In genomic region chr14:104665092-104665662, GRCh38 we compare ENCODE assay signal across 1 cellular context.
TF ChIP-seq lines count a peak whose summit lies in the region.

No MANE protein-coding gene starts in this region.

TF ChIP-seq in HepG2, 621 proteins besides CTCF, POLR2A, EP300 and RAD21 (continued from another document):
- TF ChIP-seq ZSCAN31 (CRISPR knock-in tag; IDR thresholded peaks at IDR 0.05; ENCODE audit: low read depth), result no peak
- no peak for TF ChIP-seq ZNF615 (CRISPR knock-in tag; IDR thresholded peaks at IDR 0.05; ENCODE audit: borderline replicate concordance)
- TF ChIP-seq XBP1 (CRISPR knock-in tag; IDR thresholded peaks at IDR 0.05), result no peak
- no peak for TF ChIP-seq ZBTB20 (CRISPR knock-in tag; IDR thresholded peaks at IDR 0.05; ENCODE audit: borderline replicate concordance, low read depth)
- no peak for TF ChIP-seq ZNF607 (CRISPR knock-in tag; IDR thresholded peaks at IDR 0.05; ENCODE audit: borderline replicate concordance)
- TF ChIP-seq, protein P1, sequence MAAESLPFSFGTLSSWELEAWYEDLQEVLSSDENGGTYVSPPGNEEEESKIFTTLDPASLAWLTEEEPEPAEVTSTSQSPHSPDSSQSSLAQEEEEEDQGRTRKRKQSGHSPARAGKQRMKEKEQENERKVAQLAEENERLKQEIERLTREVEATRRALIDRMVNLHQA (CRISPR knock-in tag; IDR thresholded peaks at IDR 0.05), result no peak
- TF ChIP-seq ATF7-NPFF (CRISPR knock-in tag; IDR thresholded peaks at IDR 0.05; ENCODE audit: low read depth), result no peak
- no peak for TF ChIP-seq CEBPZ (IDR thresholded peaks at IDR 0.05; ENCODE audit: low read length)
- no peak for TF ChIP-seq ZSCAN5A (CRISPR knock-in tag; IDR thresholded peaks at IDR 0.05; ENCODE audit: borderline replicate concordance)
- TF ChIP-seq MED1 (CRISPR knock-in tag; IDR thresholded peaks at IDR 0.05), result peak; percentile 44; the same call in 1 of the 2 replicates
- no peak for TF ChIP-seq ZNF614 (CRISPR knock-in tag; IDR thresholded peaks at IDR 0.05; ENCODE audit: borderline replicate concordance)
- no peak for TF ChIP-seq PHB2 (IDR thresholded peaks at IDR 0.05; ENCODE audit: partially characterized antibody)
- TF ChIP-seq, protein P2, sequence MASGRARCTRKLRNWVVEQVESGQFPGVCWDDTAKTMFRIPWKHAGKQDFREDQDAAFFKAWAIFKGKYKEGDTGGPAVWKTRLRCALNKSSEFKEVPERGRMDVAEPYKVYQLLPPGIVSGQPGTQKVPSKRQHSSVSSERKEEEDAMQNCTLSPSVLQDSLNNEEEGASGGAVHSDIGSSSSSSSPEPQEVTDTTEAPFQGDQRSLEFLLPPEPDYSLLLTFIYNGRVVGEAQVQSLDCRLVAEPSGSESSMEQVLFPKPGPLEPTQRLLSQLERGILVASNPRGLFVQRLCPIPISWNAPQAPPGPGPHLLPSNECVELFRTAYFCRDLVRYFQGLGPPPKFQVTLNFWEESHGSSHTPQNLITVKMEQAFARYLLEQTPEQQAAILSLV (CRISPR knock-in tag; IDR thresholded peaks at IDR 0.05; ENCODE audit: borderline replicate concordance), result no peak
- TF ChIP-seq ZNF44 (CRISPR knock-in tag; IDR thresholded peaks at IDR 0.05), result no peak
- TF ChIP-seq ATF6 (CRISPR knock-in tag; conservative IDR thresholded peaks at IDR 0.05), result no peak
- no peak for TF ChIP-seq ATM (IDR thresholded peaks at IDR 0.05; ENCODE audit: borderline replicate concordance)
- no peak for TF ChIP-seq ZNF264 (CRISPR knock-in tag; IDR thresholded peaks at IDR 0.05)
- no peak for TF ChIP-seq GATAD2A (CRISPR knock-in tag; IDR thresholded peaks at IDR 0.05)
- TF ChIP-seq SMAD9 (CRISPR knock-in tag; IDR thresholded peaks at IDR 0.05), result no peak
- TF ChIP-seq ZNF891 (CRISPR knock-in tag; IDR thresholded peaks at IDR 0.05), result no peak
- TF ChIP-seq ZNF296 (CRISPR knock-in tag; conservative IDR thresholded peaks at IDR 0.05), result no peak
- TF ChIP-seq ZNF740 (CRISPR knock-in tag; IDR thresholded peaks at IDR 0.05), result no peak
- TF ChIP-seq NFE2L1 (CRISPR knock-in tag; IDR thresholded peaks at IDR 0.05; ENCODE audit: borderline replicate concordance), result no peak
- TF ChIP-seq ZNF883 (CRISPR knock-in tag; IDR thresholded peaks at IDR 0.05; ENCODE audit: not compliant biosample characterization), result peak; percentile 4
- TF ChIP-seq ZNF383 (CRISPR knock-in tag; IDR thresholded peaks at IDR 0.05; ENCODE audit: borderline replicate concordance), result 0 out of 2 replicates have a peak, but pooled peaks have one; percentile 15
- no peak for TF ChIP-seq ZFY (CRISPR knock-in tag; IDR thresholded peaks at IDR 0.05)
- no peak for TF ChIP-seq ZNF484 (CRISPR knock-in tag; IDR thresholded peaks at IDR 0.05; ENCODE audit: borderline replicate concordance, low read depth)
- TF ChIP-seq DRAP1 (CRISPR knock-in tag; IDR thresholded peaks at IDR 0.05), result 0 out of 2 replicates have a peak, but pooled peaks have one; percentile 15
- no peak for TF ChIP-seq ZSCAN30 (CRISPR knock-in tag; IDR thresholded peaks at IDR 0.05)
- TF ChIP-seq HNF4A (CRISPR knock-in tag; IDR thresholded peaks at IDR 0.05), result no peak
- no peak for TF ChIP-seq ELF4 (CRISPR knock-in tag; IDR thresholded peaks at IDR 0.05; ENCODE audit: borderline replicate concordance)
- no peak for TF ChIP-seq ZMYM2 (CRISPR knock-in tag; IDR thresholded peaks at IDR 0.05)
- TF ChIP-seq, protein P3, sequence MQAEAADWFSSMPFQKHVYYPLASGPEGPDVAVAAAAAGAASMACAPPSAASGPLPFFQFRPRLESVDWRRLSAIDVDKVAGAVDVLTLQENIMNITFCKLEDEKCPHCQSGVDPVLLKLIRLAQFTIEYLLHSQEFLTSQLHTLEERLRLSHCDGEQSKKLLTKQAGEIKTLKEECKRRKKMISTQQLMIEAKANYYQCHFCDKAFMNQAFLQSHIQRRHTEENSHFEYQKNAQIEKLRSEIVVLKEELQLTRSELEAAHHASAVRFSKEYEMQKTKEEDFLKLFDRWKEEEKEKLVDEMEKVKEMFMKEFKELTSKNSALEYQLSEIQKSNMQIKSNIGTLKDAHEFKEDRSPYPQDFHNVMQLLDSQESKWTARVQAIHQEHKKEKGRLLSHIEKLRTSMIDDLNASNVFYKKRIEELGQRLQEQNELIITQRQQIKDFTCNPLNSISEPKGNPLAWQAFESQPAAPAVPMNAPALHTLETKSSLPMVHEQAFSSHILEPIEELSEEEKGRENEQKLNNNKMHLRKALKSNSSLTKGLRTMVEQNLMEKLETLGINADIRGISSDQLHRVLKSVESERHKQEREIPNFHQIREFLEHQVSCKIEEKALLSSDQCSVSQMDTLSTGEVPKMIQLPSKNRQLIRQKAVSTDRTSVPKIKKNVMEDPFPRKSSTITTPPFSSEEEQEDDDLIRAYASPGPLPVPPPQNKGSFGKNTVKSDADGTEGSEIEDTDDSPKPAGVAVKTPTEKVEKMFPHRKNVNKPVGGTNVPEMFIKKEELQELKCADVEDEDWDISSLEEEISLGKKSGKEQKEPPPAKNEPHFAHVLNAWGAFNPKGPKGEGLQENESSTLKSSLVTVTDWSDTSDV (CRISPR knock-in tag; IDR thresholded peaks at IDR 0.05), result no peak
- no peak for TF ChIP-seq ZNF577 (CRISPR knock-in tag; IDR thresholded peaks at IDR 0.05; ENCODE audit: borderline replicate concordance, low read depth)
- TF ChIP-seq ZSCAN12 (CRISPR knock-in tag; IDR thresholded peaks at IDR 0.05), result no peak
- TF ChIP-seq MAFG (CRISPR knock-in tag; IDR thresholded peaks at IDR 0.05), result no peak
- peak; percentile 30; the same call in 1 of the 2 replicates for TF ChIP-seq FOXP1 (IDR thresholded peaks at IDR 0.05)
- TF ChIP-seq FOXP1 (CRISPR knock-in tag; IDR thresholded peaks at IDR 0.05), result no peak
- TF ChIP-seq GATA4 (IDR thresholded peaks at IDR 0.05; ENCODE audit: borderline replicate concordance, low read depth), result no peak
- no peak for TF ChIP-seq POLR2AphosphoS5 (IDR thresholded peaks at IDR 0.05; ENCODE audit: low read depth, low read length)
- no peak for TF ChIP-seq PAF1 (CRISPR knock-in tag; IDR thresholded peaks at IDR 0.05)
- peak; percentile 6 for TF ChIP-seq SKI (IDR thresholded peaks at IDR 0.05; ENCODE audit: partially characterized antibody)
- no peak for TF ChIP-seq FOXK2 (IDR thresholded peaks at IDR 0.05)
- no peak for TF ChIP-seq THAP11 (CRISPR knock-in tag; IDR thresholded peaks at IDR 0.05)
- TF ChIP-seq ZNF235 (CRISPR knock-in tag; IDR thresholded peaks at IDR 0.05; ENCODE audit: borderline replicate concordance), result no peak
- TF ChIP-seq ZNF232 (CRISPR knock-in tag; IDR thresholded peaks at IDR 0.05; ENCODE audit: borderline replicate concordance), result no peak
- no peak for TF ChIP-seq BRCA1 (CRISPR knock-in tag; IDR thresholded peaks at IDR 0.05)
- TF ChIP-seq MEIS1 (CRISPR knock-in tag; IDR thresholded peaks at IDR 0.05; ENCODE audit: borderline replicate concordance), result no peak
- no peak for TF ChIP-seq ZNF251 (CRISPR knock-in tag; IDR thresholded peaks at IDR 0.05)
- no peak for TF ChIP-seq NPAS2 (CRISPR knock-in tag; IDR thresholded peaks at IDR 0.05; ENCODE audit: borderline replicate concordance)
- TF ChIP-seq IKZF1 (IDR thresholded peaks at IDR 0.05), result peak; percentile 79; the same call in 1 of the 2 replicates
- TF ChIP-seq TAF1 (CRISPR knock-in tag; IDR thresholded peaks at IDR 0.05), result no peak
- TF ChIP-seq DMTF1 (CRISPR knock-in tag; IDR thresholded peaks at IDR 0.05), result no peak
- no peak for TF ChIP-seq ZNF564 (CRISPR knock-in tag; IDR thresholded peaks at IDR 0.05)
- no peak for TF ChIP-seq ERF (CRISPR knock-in tag; IDR thresholded peaks at IDR 0.05)
